In the genomic region with DNA sequence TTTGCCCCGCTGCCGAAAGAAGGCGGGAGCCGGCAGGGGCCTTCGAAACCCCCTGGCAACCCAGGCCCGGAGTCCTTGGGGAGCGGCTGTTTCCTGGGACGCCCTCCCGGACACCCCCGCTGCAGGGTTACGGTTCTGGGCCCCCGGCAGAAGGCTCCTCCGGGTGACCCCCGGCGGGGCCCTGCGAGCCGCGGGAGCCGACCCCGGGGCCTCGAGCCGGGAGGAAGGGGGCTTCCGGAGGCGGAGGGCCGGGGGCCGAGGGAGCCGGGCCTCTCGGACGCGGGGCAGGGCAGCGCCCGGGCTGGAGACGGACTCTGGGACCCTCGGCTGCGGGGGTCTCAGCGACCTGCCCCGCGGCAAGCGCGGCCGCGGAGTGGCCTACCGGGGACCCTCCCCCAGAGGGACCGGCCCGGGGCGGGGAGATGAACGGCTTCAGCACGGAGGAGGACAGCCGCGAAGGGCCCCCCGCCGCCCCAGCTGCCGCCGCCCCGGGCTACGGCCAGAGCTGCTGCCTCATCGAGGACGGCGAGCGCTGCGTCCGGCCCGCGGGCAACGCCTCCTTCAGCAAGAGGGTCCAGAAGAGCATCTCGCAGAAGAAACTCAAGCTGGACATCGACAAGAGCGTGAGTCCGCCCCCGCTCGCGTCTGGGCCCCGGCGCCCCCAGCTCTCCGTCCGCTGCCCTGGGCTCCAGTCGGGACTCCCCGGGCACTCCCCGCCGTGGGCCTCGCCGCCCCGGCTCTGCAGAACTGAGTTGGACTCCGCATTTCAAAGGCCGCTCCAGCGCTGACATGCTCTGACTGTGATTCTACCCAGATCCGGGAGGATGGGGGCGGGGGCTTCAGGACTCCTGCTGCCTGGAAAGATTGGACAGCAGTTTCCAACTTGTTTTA, we compare ENCODE assay signal across 8 cellular contexts. TPM values are rescaled to one million over a fixed set of nuclear protein-coding genes. Genes with fewer than 3 reads are reported as not detected.
A peak's percentile ranks its signal among the peaks of the same experiment; 100 is the strongest.
DNase-seq lines count a peak whose midpoint lies in the region; ATAC-seq, FAIRE-seq and TF ChIP-seq lines count a peak whose summit lies in the region.

No MANE protein-coding gene starts in this region.

- H3K4me1 ChIP-seq in CD4-positive, CD25-positive, alpha-beta regulatory T cell (ENCODE audit: control insufficient read depth, insufficient read depth, low read length, poor library complexity, severe bottlenecking): peaks cover 46% of the 10 kb centered on the region

- peaks cover 4% of the 10 kb centered on the region for H3K27me3 Mint-ChIP-seq in CD4-positive, CD25-positive, alpha-beta regulatory T cell

- H3K9me3 ChIP-seq in CD4-positive, CD25-positive, alpha-beta regulatory T cell (ENCODE audit: control insufficient read depth in 2 of 2, low read length in 2 of 2): no peaks in the 10 kb centered on the region

- peak overlapping the region; percentile 72 for H3K27ac ChIP-seq in CD4-positive, CD25-positive, alpha-beta regulatory T cell (ENCODE audit: insufficient read depth, low read length, poor library complexity, severe bottlenecking)
- peak overlapping the region; percentile 73 to 93 for H3K27ac ChIP-seq in coronary artery

- ATAC-seq in CD4-positive, CD25-positive, alpha-beta regulatory T cell (ENCODE audit: low read depth in 2 of 2): no peak
- ATAC-seq in GM19468 (IDR thresholded peaks at IDR 0.05; ENCODE audit: extremely low read depth, unreplicated experiment) (peak; percentile 4), left lobe of liver (peak; percentile 41)

- H3K4me3 ChIP-seq in CD4-positive, CD25-positive, alpha-beta regulatory T cell (ENCODE audit: low read depth, low read length): peak overlapping the region; percentile 89
- peak overlapping the region; percentile 99 for H3K4me3 ChIP-seq in coronary artery

- H3K4me1 Mint-ChIP-seq in CD4-positive, CD25-positive, alpha-beta regulatory T cell: peaks cover 31 to 79% (median 53%) of the 10 kb centered on the region in 4 donors

- H3K27me3 ChIP-seq in CD4-positive, CD25-positive, alpha-beta regulatory T cell (ENCODE audit: control insufficient read depth, insufficient read depth, low read length): no peaks in the 10 kb centered on the region

- peaks cover 30% of the 10 kb centered on the region for H3K36me3 Mint-ChIP-seq in CD4-positive, CD25-positive, alpha-beta regulatory T cell

- TF ChIP-seq CTCF in coronary artery (IDR thresholded peaks at IDR 0.05): no peak

- H3K9me3 Mint-ChIP-seq in CD4-positive, CD25-positive, alpha-beta regulatory T cell: no peaks in the 10 kb centered on the region

- peak overlapping the region; percentile 34 to 96 (median 79) for H3K27ac Mint-ChIP-seq in CD4-positive, CD25-positive, alpha-beta regulatory T cell

- H3K4me3 Mint-ChIP-seq in CD4-positive, CD25-positive, alpha-beta regulatory T cell: peak overlapping the region; percentile 90 to 99 (median 94)

- H3K36me3 ChIP-seq in CD4-positive, CD25-positive, alpha-beta regulatory T cell (ENCODE audit: control insufficient read depth, insufficient read depth, low read length): peaks cover 25% of the 10 kb centered on the region

- DNase-seq in CD4-positive, CD25-positive, alpha-beta regulatory T cell: peak; percentile 33 to 39 (median 34)
- DNase-seq in HTR-8/SVneo (ENCODE audit: insufficient read length, low spot score) (peak; percentile 45), coronary artery (ENCODE audit: low spot score) (peak; percentile 82), left lobe of liver (ENCODE audit: low spot score) (peak; percentile 59), NCI-H2171 treated with DMSO at 0.1 percent for 48 hours (lab: John Stamatoyannopoulos, UW) (no peak)
- peak; percentile 13 for DNase-seq in activated CD4-positive, alpha-beta T cell treated with anti-CD3 and anti-CD28 coated beads for 1 hour
- DNase-seq in stimulated activated CD4-positive, alpha-beta T cell treated with anti-CD3 and anti-CD28 coated beads, Interleukin-2, amount 100 ng/mL, for 24 hours: peak; percentile 56 to 59

- no peak for FAIRE-seq in HTR-8/SVneo (lab: Jason Lieb, UNC)

RNA-seq across cellular contexts. Expression of a gene that starts 0.6 kb away (rescaled TPM):
- 54.9 TPM for total RNA-seq in CD4-positive, CD25-positive, alpha-beta regulatory T cell
- 10 to 100 TPM; 30.9 to 47.3 (median 36.5) TPM for polyA plus RNA-seq in CD4-positive, CD25-positive, alpha-beta regulatory T cell
- 16.6 TPM for total RNA-seq in left lobe of liver

RNA-seq across cellular contexts. Expression of a gene that starts 31.6 kb away (rescaled TPM):
- not detected for total RNA-seq in CD4-positive, CD25-positive, alpha-beta regulatory T cell
- polyA plus RNA-seq in CD4-positive, CD25-positive, alpha-beta regulatory T cell: not detected
- total RNA-seq in left lobe of liver: not detected

Comparison
In these comparisons a context has a peak if more than half of its experiments do, and no peak if none do; other contexts are left out.
1. ATAC-seq: peak in GM19468 (single experiment) and left lobe of liver (single experiment); none in CD4-positive, CD25-positive, alpha-beta regulatory T cell (0 of 2).